ENCODE assay signal across 35 cellular contexts in genomic region chr6:36784379-36784636, GRCh38. TPM values are rescaled to one million over a fixed set of nuclear protein-coding genes. Genes with fewer than 3 reads are reported as not detected.
"Had no signal": no experiment of that assay in that cellular context is flagged by ENCODE, and none has a peak within 500 bp of the region (broad histone marks: within the 10 kb centered on the region; RNA-seq: fewer than 3 reads in every experiment).

No MANE protein-coding gene starts in this region.

- H3K4me3 ChIP-seq: adrenal gland, body of pancreas, colonic mucosa, esophagus squamous epithelium, gastroesophageal sphincter had no signal

- H3K9me3 ChIP-seq: adrenal gland, body of pancreas, colonic mucosa, esophagus squamous epithelium, gastroesophageal sphincter had no signal

- H3K27me3 ChIP-seq: body of pancreas, colonic mucosa had no signal

- H3K27ac Mint-ChIP-seq: activated B cell treated with CpG ODN at 0.5 μM for 24 hours; activated CD8-positive, alpha-beta memory T cell treated with anti-CD3 and anti-CD28 coated beads, Interleukin-2, amount 10 ng/mL, durations not matched to agents 7 days and 5 days; activated CD8-positive, alpha-beta T cell treated with anti-CD3 and anti-CD28 coated beads for 36 hours; activated naive CD4-positive, alpha-beta T cell treated with anti-CD3 and anti-CD28 coated beads for 36 hours; activated naive CD4-positive, alpha-beta T cell treated with anti-CD3 and anti-CD28 coated beads, Interleukin-2, amount 50 U/mL, for 24 hours; activated naive CD8-positive, alpha-beta T cell treated with anti-CD3 and anti-CD28 coated beads for 36 hours; activated naive CD8-positive, alpha-beta T cell treated with anti-CD3 and anti-CD28 coated beads, Interleukin-2, amount 50 U/mL, for 24 hours; activated T-helper 1 cell treated with anti-CD3 and anti-CD28 coated beads, Interleukin-12 subunit alpha, Interleukin-12 subunit beta, Interleukin-2, Interleukin-4 antibody, amounts not matched to agents 30 ng/mL and 10 ng/mL and 1 ng/mL, durations not matched to agents 14 hours and 24 hours and 36 hours; activated T-helper 2 cell treated with anti-CD3 and anti-CD28 coated beads, Interferon-gamma antibody, Interleukin-2, Interleukin-4, amounts not matched to agents 10 μg/mL and 5 μg/mL and 100 μg/mL, durations not matched to agents 14 hours and 24 hours and 36 hours; T-helper 17 cell; T-helper 2 cell treated with Interferon-gamma antibody and Interleukin-4, amounts not matched to agents 5 μg/mL and 100 μg/mL, for 36 hours had no signal

- ATAC-seq: activated CD4-positive, CD25-positive, alpha-beta regulatory T cell treated with anti-CD3 and anti-CD28 coated beads, Interleukin-2, amount 50 U/mL, for 24 hours; activated CD8-positive, alpha-beta memory T cell treated with anti-CD3 and anti-CD28 coated beads, Interleukin-2, amount 10 ng/mL, durations not matched to agents 7 days and 5 days; activated CD8-positive, alpha-beta T cell treated with anti-CD3 and anti-CD28 coated beads for 36 hours; activated naive CD8-positive, alpha-beta T cell treated with anti-CD3 and anti-CD28 coated beads, Interleukin-2, amount 50 U/mL, for 24 hours; body of pancreas; gastroesophageal sphincter; T-helper 17 cell had no signal

- H3K27me3 Mint-ChIP-seq: activated naive CD4-positive, alpha-beta T cell treated with anti-CD3 and anti-CD28 coated beads, Interleukin-2, amount 50 U/mL, for 24 hours; activated naive CD8-positive, alpha-beta T cell treated with anti-CD3 and anti-CD28 coated beads for 36 hours; activated naive CD8-positive, alpha-beta T cell treated with anti-CD3 and anti-CD28 coated beads, Interleukin-2, amount 50 U/mL, for 24 hours had no signal

- H3K27ac ChIP-seq: adrenal gland, body of pancreas, colonic mucosa, epithelial cell of prostate, esophagus squamous epithelium, gastroesophageal sphincter, WERI-Rb-1 had no signal

- H3K36me3 Mint-ChIP-seq: activated CD8-positive, alpha-beta memory T cell treated with anti-CD3 and anti-CD28 coated beads, Interleukin-2, amount 10 ng/mL, durations not matched to agents 7 days and 5 days; activated naive CD4-positive, alpha-beta T cell treated with anti-CD3 and anti-CD28 coated beads, Interleukin-2, amount 50 U/mL, for 24 hours; activated naive CD8-positive, alpha-beta T cell treated with anti-CD3 and anti-CD28 coated beads for 36 hours had no signal

- H3K36me3 ChIP-seq: adrenal gland, colonic mucosa, esophagus squamous epithelium, gastroesophageal sphincter, WERI-Rb-1 had no signal

- H3K4me1 ChIP-seq: adrenal gland, gastroesophageal sphincter had no signal

- H3K9me3 Mint-ChIP-seq: activated B cell treated with CpG ODN at 0.5 μM for 24 hours; activated CD8-positive, alpha-beta T cell treated with anti-CD3 and anti-CD28 coated beads for 36 hours; activated naive CD4-positive, alpha-beta T cell treated with anti-CD3 and anti-CD28 coated beads for 36 hours; activated naive CD4-positive, alpha-beta T cell treated with anti-CD3 and anti-CD28 coated beads, Interleukin-2, amount 50 U/mL, for 24 hours; activated naive CD8-positive, alpha-beta T cell treated with anti-CD3 and anti-CD28 coated beads for 36 hours; activated naive CD8-positive, alpha-beta T cell treated with anti-CD3 and anti-CD28 coated beads, Interleukin-2, amount 50 U/mL, for 24 hours; activated T-helper 1 cell treated with anti-CD3 and anti-CD28 coated beads, Interleukin-12 subunit alpha, Interleukin-12 subunit beta, Interleukin-2, Interleukin-4 antibody, amounts not matched to agents 30 ng/mL and 10 ng/mL and 1 ng/mL, durations not matched to agents 14 hours and 24 hours and 36 hours; activated T-helper 2 cell treated with anti-CD3 and anti-CD28 coated beads, Interferon-gamma antibody, Interleukin-2, Interleukin-4, amounts not matched to agents 10 μg/mL and 5 μg/mL and 100 μg/mL, durations not matched to agents 14 hours and 24 hours and 36 hours; T-helper 2 cell treated with Interferon-gamma antibody and Interleukin-4, amounts not matched to agents 5 μg/mL and 100 μg/mL, for 36 hours had no signal

- H3K4me3 Mint-ChIP-seq: activated B cell treated with CpG ODN at 0.5 μM for 24 hours; activated CD8-positive, alpha-beta memory T cell treated with anti-CD3 and anti-CD28 coated beads, Interleukin-2, amount 10 ng/mL, durations not matched to agents 7 days and 5 days; activated CD8-positive, alpha-beta T cell treated with anti-CD3 and anti-CD28 coated beads for 36 hours; activated naive CD4-positive, alpha-beta T cell treated with anti-CD3 and anti-CD28 coated beads for 36 hours; activated naive CD4-positive, alpha-beta T cell treated with anti-CD3 and anti-CD28 coated beads, Interleukin-2, amount 50 U/mL, for 24 hours; activated naive CD8-positive, alpha-beta T cell treated with anti-CD3 and anti-CD28 coated beads for 36 hours; activated naive CD8-positive, alpha-beta T cell treated with anti-CD3 and anti-CD28 coated beads, Interleukin-2, amount 50 U/mL, for 24 hours; activated T-helper 1 cell treated with anti-CD3 and anti-CD28 coated beads, Interleukin-12 subunit alpha, Interleukin-12 subunit beta, Interleukin-2, Interleukin-4 antibody, amounts not matched to agents 30 ng/mL and 10 ng/mL and 1 ng/mL, durations not matched to agents 14 hours and 24 hours and 36 hours; T-helper 17 cell; T-helper 2 cell treated with Interferon-gamma antibody and Interleukin-4, amounts not matched to agents 5 μg/mL and 100 μg/mL, for 36 hours had no signal

- DNase-seq: activated B cell treated with CpG ODN at 0.5 μM for 24 hours; activated CD4-positive, alpha-beta T cell treated with anti-CD3 and anti-CD28 coated beads for 48 hours; activated CD4-positive, alpha-beta T cell treated with anti-CD3 and anti-CD28 coated beads, Interleukin-2, amount 50 U/mL, for 1 hour; activated CD4-positive, alpha-beta T cell treated with anti-CD3 and anti-CD28 coated beads, Interleukin-2, amount 50 U/mL, for 48 hours; activated CD8-positive, alpha-beta memory T cell treated with anti-CD3 and anti-CD28 coated beads, Interleukin-2, amount 10 ng/mL, durations not matched to agents 7 days and 5 days; activated CD8-positive, alpha-beta memory T cell treated with anti-CD3 and anti-CD28 coated beads, Interleukin-2, amount 50 U/mL, for 4 hours; activated CD8-positive, alpha-beta T cell treated with anti-CD3 and anti-CD28 coated beads for 36 hours; activated effector memory CD4-positive, alpha-beta T cell treated with anti-CD3 and anti-CD28 coated beads, Interleukin-2, amount 50 U/mL, for 16 hours; activated naive CD4-positive, alpha-beta T cell treated with anti-CD3 and anti-CD28 coated beads for 36 hours; activated naive CD8-positive, alpha-beta T cell treated with anti-CD3 and anti-CD28 coated beads for 36 hours; activated naive CD8-positive, alpha-beta T cell treated with anti-CD3 and anti-CD28 coated beads, Interleukin-2, amount 50 U/mL, for 24 hours; activated T-cell treated with anti-CD3 and anti-CD28 coated beads, Interleukin-2, amount 50 U/mL, for 1 hour; activated T-cell treated with anti-CD3 and anti-CD28 coated beads, Interleukin-2, amount 50 U/mL, for 48 hours; adrenal gland; amygdala; aorta; central memory CD4-positive, alpha-beta T cell; cerebellar nuclear complex; colonic mucosa; effector CD8-positive, alpha-beta T cell; esophagus squamous epithelium; foreskin melanocyte; T-helper 1 cell; T-helper 17 cell; T1000; WERI-Rb-1 had no signal

RNA-seq across cellular contexts. Expression of gene CPNE5, which starts 54.9 kb away (rescaled TPM):
- total RNA-seq: fibroblast of lung had no signal
